ENCODE assay signal across 7 cellular contexts in the genomic region with DNA sequence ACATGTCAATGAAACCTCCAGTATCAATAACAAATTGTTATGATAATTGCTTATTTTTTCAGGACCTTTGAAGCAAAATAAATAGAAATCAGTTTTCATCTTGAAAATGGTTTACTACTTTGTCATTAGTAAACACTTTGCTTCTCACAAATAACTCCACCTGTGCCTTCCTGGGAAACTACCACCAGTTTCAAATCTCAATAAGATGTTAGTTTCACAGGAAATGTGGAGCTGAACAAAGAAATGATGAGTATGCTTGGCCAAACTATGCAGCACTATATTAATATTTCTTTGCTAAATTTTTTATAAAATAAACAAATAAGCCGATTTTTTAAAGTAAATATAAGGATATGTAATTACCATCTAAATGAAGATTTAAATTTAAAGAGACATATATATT.
"Had no signal": no experiment of that assay in that cellular context is flagged by ENCODE, and none has a peak within 500 bp of the region (broad histone marks: within the 10 kb centered on the region; RNA-seq: fewer than 3 reads in every experiment).

No MANE protein-coding gene starts in this region.

- H3K4me3 ChIP-seq: GM23338 had no signal

- DNase-seq: H9, HCEC 1CT, KBM-7 had no signal

- H3K4me2 ChIP-seq: GM23338, KMS-11 had no signal

- H3K27ac ChIP-seq: HL-60, KMS-11 had no signal

- H2AFZ ChIP-seq: GM23338 had no signal

- H3K9ac ChIP-seq: KMS-11 had no signal

- ATAC-seq: GM23338, HepG2 had no signal
